In genomic region chr5:164002214-164002613, GRCh38 we compare ENCODE assay signal across 19 cellular contexts.
DNase-seq lines count a peak whose midpoint lies in the region; ATAC-seq and TF ChIP-seq lines count a peak whose summit lies in the region.
"Had no signal": no experiment of that assay in that cellular context is flagged by ENCODE, and none has a peak within 500 bp of the region (broad histone marks: within the 10 kb centered on the region; RNA-seq: fewer than 3 reads in every experiment).

No MANE protein-coding gene starts in this region.

- CTCF ChIA-PET in RWPE1 (lab: Yijun Ruan, JAX): interaction anchor here (0.6 to 1.1 kb wide), 3 partner anchors 11 to 383 kb away, joined by 3 read pairs; no protein-coding TSS in a partner anchor

- H3K27ac ChIP-seq in GM23338 (ENCODE audit: low read depth) (no peak overlapping the region), RWPE1 (no peak overlapping the region), mesenchymal stem cell (ENCODE audit: low read length, poor library complexity, severe bottlenecking) (no peak overlapping the region)
- H3K27ac ChIP-seq: left ventricle myocardium inferior, suprapubic skin had no signal

- H3F3A ChIP-seq in GM23338 (replicated peaks; ENCODE audit: low read depth): no peaks in the 10 kb centered on the region

- no peaks in the 10 kb centered on the region for H3K27me3 Mint-ChIP-seq in GM23338 (ENCODE audit: insufficient read depth, low read depth, poor library complexity)
- H3K27me3 Mint-ChIP-seq: activated naive CD8-positive, alpha-beta T cell treated with anti-CD3 and anti-CD28 coated beads, Interleukin-2, amount 50 U/mL, for 24 hours; activated T-helper 17 cell treated with anti-CD3 and anti-CD28 coated beads, Interleukin-2, amount 50 U/mL, for 72 hours had no signal

- no peak overlapping the region for H4K8ac ChIP-seq in mesenchymal stem cell (ENCODE audit: low read length)

- H4K91ac ChIP-seq in mesenchymal stem cell (ENCODE audit: low read length): no peak overlapping the region

- H2BK120ac ChIP-seq in mesenchymal stem cell (ENCODE audit: low read depth, low read length): no peak overlapping the region

- no peaks in the 10 kb centered on the region for H3K79me1 ChIP-seq in mesenchymal stem cell (replicated peaks; ENCODE audit: low read length, poor library complexity, severe bottlenecking)

- 92% methylated on average over 2 of the region's 3 CpGs for WGBS in mesenchymal stem cell

- peaks cover 3% of the 10 kb centered on the region; the same call in 1 of the 3 replicates for H3K36me3 Mint-ChIP-seq in GM23338 (ENCODE audit: low read depth)
- H3K36me3 Mint-ChIP-seq: CD8-positive, alpha-beta T cell had no signal

- no peaks in the 10 kb centered on the region for H3K9me3 ChIP-seq in mesenchymal stem cell (ENCODE audit: control insufficient read depth, low read length)
- H3K9me3 ChIP-seq: left ventricle myocardium inferior, suprapubic skin had no signal

- no peak overlapping the region for H3K4me3 Mint-ChIP-seq in GM23338
- H3K4me3 Mint-ChIP-seq: activated naive CD8-positive, alpha-beta T cell treated with anti-CD3 and anti-CD28 coated beads, Interleukin-2, amount 50 U/mL, for 24 hours; activated T-helper 17 cell treated with anti-CD3 and anti-CD28 coated beads, Interleukin-2, amount 50 U/mL, for 72 hours; CD8-positive, alpha-beta T cell had no signal

- POLR2A ChIA-PET in RWPE1 (lab: Yijun Ruan, JAX; ENCODE audit: low non-redundant PET): no interaction called here

- H3K4me1 ChIP-seq in GM23338 (ENCODE audit: insufficient read depth): no peaks in the 10 kb centered on the region; the same call in 1 of the 2 replicates
- no peaks in the 10 kb centered on the region for H3K4me1 ChIP-seq in mesenchymal stem cell (ENCODE audit: control insufficient read depth, insufficient read depth, low read depth, low read length)
- H3K4me1 ChIP-seq: left ventricle myocardium inferior, suprapubic skin had no signal

- H3K4ac ChIP-seq in mesenchymal stem cell (ENCODE audit: low read depth in 1 of 2, low read length in 2 of 2): no peak overlapping the region

- no peaks in the 10 kb centered on the region for H3K79me2 ChIP-seq in GM23338 (replicated peaks; ENCODE audit: insufficient read depth)

- no peak overlapping the region for H2BK15ac ChIP-seq in mesenchymal stem cell (ENCODE audit: low read depth, poor library complexity, severe bottlenecking)

- H2BK5ac ChIP-seq in mesenchymal stem cell (ENCODE audit: low read depth, low read length, poor library complexity, severe bottlenecking): no peak overlapping the region

- TF ChIP-seq CTCF in GM23338 (conservative IDR thresholded peaks at IDR 0.05; ENCODE audit: low read depth in 2 of 2) (no peak), RWPE1 (conservative IDR thresholded peaks at IDR 0.05; ENCODE audit: low read depth) (no peak)

- no peak overlapping the region for H3K18ac ChIP-seq in mesenchymal stem cell (ENCODE audit: low read depth in 1 of 2, low read length in 2 of 2)

- H3K4me1 Mint-ChIP-seq in GM23338: peaks cover 5% of the 10 kb centered on the region; the same call in 2 of the 3 replicates
- H3K4me1 Mint-ChIP-seq: activated naive CD8-positive, alpha-beta T cell treated with anti-CD3 and anti-CD28 coated beads, Interleukin-2, amount 50 U/mL, for 24 hours; activated T-helper 17 cell treated with anti-CD3 and anti-CD28 coated beads, Interleukin-2, amount 50 U/mL, for 72 hours had no signal

- no peaks in the 10 kb centered on the region for H4K20me1 ChIP-seq in GM23338 (replicated peaks; ENCODE audit: insufficient read depth)

- no peak overlapping the region for H3K9ac ChIP-seq in mesenchymal stem cell (ENCODE audit: low read length)

- H3K4me2 ChIP-seq in GM23338 (no peak overlapping the region), mesenchymal stem cell (ENCODE audit: low read length, poor library complexity, severe bottlenecking) (no peak overlapping the region)

- no peaks in the 10 kb centered on the region for H3K27me3 ChIP-seq in GM23338 (ENCODE audit: insufficient read depth)
- no peaks in the 10 kb centered on the region for H3K27me3 ChIP-seq in mesenchymal stem cell (ENCODE audit: control insufficient read depth in 1 of 2, insufficient read depth in 1 of 2, low read length in 2 of 2)
- H3K27me3 ChIP-seq: suprapubic skin had no signal

- H2AFZ ChIP-seq in GM23338 (no peak overlapping the region), mesenchymal stem cell (ENCODE audit: low read depth, low read length) (no peak overlapping the region)

- no peak overlapping the region for H3K27ac Mint-ChIP-seq in GM23338
- H3K27ac Mint-ChIP-seq: activated naive CD8-positive, alpha-beta T cell treated with anti-CD3 and anti-CD28 coated beads, Interleukin-2, amount 50 U/mL, for 24 hours; activated T-helper 17 cell treated with anti-CD3 and anti-CD28 coated beads, Interleukin-2, amount 50 U/mL, for 72 hours; CD8-positive, alpha-beta T cell had no signal

- peak; percentile 15 for ATAC-seq in GM18502 (IDR thresholded peaks at IDR 0.05; ENCODE audit: poor library complexity, unreplicated experiment)
- no peak for ATAC-seq in GM23338
- no peak for ATAC-seq in HG03139 (IDR thresholded peaks at IDR 0.05; ENCODE audit: unreplicated experiment)
- ATAC-seq: CD8-positive, alpha-beta T cell had no signal

- no peak overlapping the region for H3K14ac ChIP-seq in mesenchymal stem cell (ENCODE audit: low read length in 2 of 2)

- H2AK5ac ChIP-seq in mesenchymal stem cell (ENCODE audit: low read length, severe bottlenecking): no peak overlapping the region

- H3K36me3 ChIP-seq in GM23338 (ENCODE audit: insufficient read depth) (no peaks in the 10 kb centered on the region), mesenchymal stem cell (ENCODE audit: control insufficient read depth in 1 of 2, insufficient read depth in 2 of 2, low read depth in 1 of 2, low read length in 2 of 2) (no peaks in the 10 kb centered on the region)
- H3K36me3 ChIP-seq: left ventricle myocardium inferior, suprapubic skin had no signal

- H2BK12ac ChIP-seq in mesenchymal stem cell (ENCODE audit: low read length in 2 of 2): no peak overlapping the region

- no peak overlapping the region for H3K23ac ChIP-seq in mesenchymal stem cell (ENCODE audit: low read length in 2 of 2)

- H3K9me3 Mint-ChIP-seq in GM23338: peaks cover 3% of the 10 kb centered on the region; the same call in 1 of the 3 replicates
- H3K9me3 Mint-ChIP-seq: activated naive CD8-positive, alpha-beta T cell treated with anti-CD3 and anti-CD28 coated beads, Interleukin-2, amount 50 U/mL, for 24 hours; CD8-positive, alpha-beta T cell had no signal

- H3K4me3 ChIP-seq in GM23338: no peak overlapping the region
- no peak overlapping the region for H3K4me3 ChIP-seq in mesenchymal stem cell (ENCODE audit: insufficient read depth in 1 of 2, low read depth in 1 of 2, low read length in 2 of 2)
- H3K4me3 ChIP-seq: left ventricle myocardium inferior, suprapubic skin had no signal

- no peaks in the 10 kb centered on the region for H3K9me2 ChIP-seq in GM23338 (ENCODE audit: insufficient read depth)

- DNase-seq in GM23338 (ENCODE audit: low spot score): peak; percentile 26
- peak; percentile 29 for DNase-seq in RWPE1 (ENCODE audit: low spot score)
- DNase-seq in mesenchymal stem cell: peak; percentile 1
- DNase-seq in T-helper 9 cell: no peak
- no peak for DNase-seq in activated T-cell treated with anti-CD3 and anti-CD28 coated beads for 4 hours
- no peak for DNase-seq in NCI-H510A (lab: John Stamatoyannopoulos, UW)
- DNase-seq: activated CD4-positive, CD25-positive, alpha-beta regulatory T cell; activated naive CD8-positive, alpha-beta T cell treated with anti-CD3 and anti-CD28 coated beads, Interleukin-2, amount 50 U/mL, for 24 hours; CD8-positive, alpha-beta T cell; Karpas-422; left ventricle myocardium inferior; NCI-H1105 treated with DMSO at 0.1 percent for 48 hours; RPMI8226; stimulated activated CD4-positive, alpha-beta T cell treated with anti-CD3 and anti-CD28 coated beads, Interleukin-4, amount 100 ng/mL, for 4 hours; stimulated activated CD8-positive, alpha-beta memory T cell treated with anti-CD3 and anti-CD28 coated beads, Interleukin-4, amount 100 ng/mL, for 48 hours had no signal

TF ChIP-seq in GM23338, 12 proteins besides CTCF, POLR2A, EP300 and RAD21 (continues in another document):
- TF ChIP-seq POLR2AphosphoS5 (IDR thresholded peaks at IDR 0.05; ENCODE audit: low read depth) (no peak), EZH2phosphoT487 (IDR thresholded peaks at IDR 0.05; ENCODE audit: unreplicated experiment) (no peak), JUNB (IDR thresholded peaks at IDR 0.05; ENCODE audit: unreplicated experiment) (no peak), EZH2 (IDR thresholded peaks at IDR 0.05; ENCODE audit: low read depth, unreplicated experiment) (no peak), STAT1 (IDR thresholded peaks at IDR 0.05; ENCODE audit: unreplicated experiment) (no peak), NANOG (IDR thresholded peaks at IDR 0.05; ENCODE audit: borderline replicate concordance) (no peak), ZNF331 (CRISPR knock-in tag; IDR thresholded peaks at IDR 0.05; ENCODE audit: low read depth) (no peak)
- TF ChIP-seq, protein P1, sequence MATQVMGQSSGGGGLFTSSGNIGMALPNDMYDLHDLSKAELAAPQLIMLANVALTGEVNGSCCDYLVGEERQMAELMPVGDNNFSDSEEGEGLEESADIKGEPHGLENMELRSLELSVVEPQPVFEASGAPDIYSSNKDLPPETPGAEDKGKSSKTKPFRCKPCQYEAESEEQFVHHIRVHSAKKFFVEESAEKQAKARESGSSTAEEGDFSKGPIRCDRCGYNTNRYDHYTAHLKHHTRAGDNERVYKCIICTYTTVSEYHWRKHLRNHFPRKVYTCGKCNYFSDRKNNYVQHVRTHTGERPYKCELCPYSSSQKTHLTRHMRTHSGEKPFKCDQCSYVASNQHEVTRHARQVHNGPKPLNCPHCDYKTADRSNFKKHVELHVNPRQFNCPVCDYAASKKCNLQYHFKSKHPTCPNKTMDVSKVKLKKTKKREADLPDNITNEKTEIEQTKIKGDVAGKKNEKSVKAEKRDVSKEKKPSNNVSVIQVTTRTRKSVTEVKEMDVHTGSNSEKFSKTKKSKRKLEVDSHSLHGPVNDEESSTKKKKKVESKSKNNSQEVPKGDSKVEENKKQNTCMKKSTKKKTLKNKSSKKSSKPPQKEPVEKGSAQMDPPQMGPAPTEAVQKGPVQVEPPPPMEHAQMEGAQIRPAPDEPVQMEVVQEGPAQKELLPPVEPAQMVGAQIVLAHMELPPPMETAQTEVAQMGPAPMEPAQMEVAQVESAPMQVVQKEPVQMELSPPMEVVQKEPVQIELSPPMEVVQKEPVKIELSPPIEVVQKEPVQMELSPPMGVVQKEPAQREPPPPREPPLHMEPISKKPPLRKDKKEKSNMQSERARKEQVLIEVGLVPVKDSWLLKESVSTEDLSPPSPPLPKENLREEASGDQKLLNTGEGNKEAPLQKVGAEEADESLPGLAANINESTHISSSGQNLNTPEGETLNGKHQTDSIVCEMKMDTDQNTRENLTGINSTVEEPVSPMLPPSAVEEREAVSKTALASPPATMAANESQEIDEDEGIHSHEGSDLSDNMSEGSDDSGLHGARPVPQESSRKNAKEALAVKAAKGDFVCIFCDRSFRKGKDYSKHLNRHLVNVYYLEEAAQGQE (IDR thresholded peaks at IDR 0.05; ENCODE audit: unreplicated experiment): no peak

Comparison
In these comparisons a context has a peak if more than half of its experiments do, and no peak if none do; other contexts are left out.
1. DNase-seq: peak in GM23338 (single experiment), RWPE1 (single experiment) and mesenchymal stem cell (single experiment); none in T-helper 9 cell (single experiment), activated T-cell treated with anti-CD3 and anti-CD28 coated beads for 4 hours (single experiment) and NCI-H510A (single experiment).